Comparison of ENCODE assay signal across 11 cellular contexts in genomic region chr6:109082178-109082577, GRCh38. TPM values are rescaled to one million over a fixed set of nuclear protein-coding genes. Genes with fewer than 3 reads are reported as not detected.
DNase-seq lines count a peak whose midpoint lies in the region; ATAC-seq and TF ChIP-seq lines count a peak whose summit lies in the region.
"Had no signal": no experiment of that assay in that cellular context is flagged by ENCODE, and none has a peak within 500 bp of the region (broad histone marks: within the 10 kb centered on the region; RNA-seq: fewer than 3 reads in every experiment).

No MANE protein-coding gene starts in this region.

- peaks cover 2% of the 10 kb centered on the region in 2 donors for H3K4me1 Mint-ChIP-seq in natural killer cell
- peaks cover under 1% of the 10 kb centered on the region for H3K4me1 Mint-ChIP-seq in activated CD8-positive, alpha-beta memory T cell treated with anti-CD3 and anti-CD28 coated beads, Interleukin-2, amount 10 ng/mL, durations not matched to agents 7 days and 5 days

- CTCF ChIA-PET in activated CD8-positive, alpha-beta memory T cell treated with anti-CD3 and anti-CD28 coated beads, Interleukin-2, amount 10 ng/mL, durations not matched to agents 7 days and 5 days (lab: Charles Lee), result interaction anchor here (0.9 to 1.4 kb wide), 4 partner anchors 9 to 47 kb away, joined by 3 to 6 read pairs (median 4); no protein-coding TSS in a partner anchor

- TF ChIP-seq POLR2A in NB4 (IDR thresholded peaks at IDR 0.05; ENCODE audit: extremely low read depth, insufficient read length), result no peak

- no peak for TF ChIP-seq CTCF in NB4 (IDR thresholded peaks at IDR 0.05; ENCODE audit: low read depth, low read length)
- peak; percentile 17 for TF ChIP-seq CTCF in choroid plexus epithelial cell (conservative IDR thresholded peaks at IDR 0.05; ENCODE audit: low read depth, low read length)
- TF ChIP-seq CTCF in natural killer cell (IDR thresholded peaks at IDR 0.05), result no peak

- no peaks in the 10 kb centered on the region for H3K27me3 Mint-ChIP-seq in natural killer cell (ENCODE audit: low read depth in 2 of 2)
- no peaks in the 10 kb centered on the region for H3K27me3 Mint-ChIP-seq in activated CD8-positive, alpha-beta memory T cell treated with anti-CD3 and anti-CD28 coated beads, Interleukin-2, amount 10 ng/mL, durations not matched to agents 7 days and 5 days

- peak; percentile 25 for DNase-seq in EL
- DNase-seq in NB4 (ENCODE audit: low read depth), result peak; percentile 55
- peak; percentile 40 for DNase-seq in choroid plexus epithelial cell (ENCODE audit: low read depth)
- no peak for DNase-seq in natural killer cell
- DNase-seq in NCI-H524 (lab: John Stamatoyannopoulos, UW), result no peak
- DNase-seq in hippocampal formation (lab: John Stamatoyannopoulos, UW), result no peak
- DNase-seq in activated CD8-positive, alpha-beta memory T cell treated with anti-CD3 and anti-CD28 coated beads, Interleukin-2, amount 10 ng/mL, durations not matched to agents 7 days and 5 days, result no peak
- no peak for DNase-seq in substantia nigra (lab: John Stamatoyannopoulos, UW)
- DNase-seq: activated CD8-positive, alpha-beta memory T cell treated with anti-CD3 and anti-CD28 coated beads for 24 hours; central memory CD4-positive, alpha-beta T cell had no signal

- H3K9me3 Mint-ChIP-seq in natural killer cell, result no peaks in the 10 kb centered on the region
- H3K9me3 Mint-ChIP-seq in activated CD8-positive, alpha-beta memory T cell treated with anti-CD3 and anti-CD28 coated beads, Interleukin-2, amount 10 ng/mL, durations not matched to agents 7 days and 5 days (ENCODE audit: low read depth), result no peaks in the 10 kb centered on the region

- peak in 2 of 3 donors; percentile 40 to 48 for ATAC-seq in natural killer cell
- no peak for ATAC-seq in activated CD8-positive, alpha-beta memory T cell treated with anti-CD3 and anti-CD28 coated beads, Interleukin-2, amount 10 ng/mL, durations not matched to agents 7 days and 5 days

- no peak overlapping the region for H3K27ac ChIP-seq in substantia nigra (ENCODE audit: low read depth, low read length, poor library complexity, severe bottlenecking)
- H3K27ac ChIP-seq: RWPE1 had no signal

- H3K36me3 Mint-ChIP-seq in natural killer cell, result no peaks in the 10 kb centered on the region
- peaks cover under 1% of the 10 kb centered on the region for H3K36me3 Mint-ChIP-seq in activated CD8-positive, alpha-beta memory T cell treated with anti-CD3 and anti-CD28 coated beads, Interleukin-2, amount 10 ng/mL, durations not matched to agents 7 days and 5 days

- intact Hi-C loops in natural killer cell (cut with micrococcal nuclease), result no loop called here

- H3K4me3 Mint-ChIP-seq in natural killer cell, result no peak overlapping the region
- no peak overlapping the region for H3K4me3 Mint-ChIP-seq in activated CD8-positive, alpha-beta memory T cell treated with anti-CD3 and anti-CD28 coated beads, Interleukin-2, amount 10 ng/mL, durations not matched to agents 7 days and 5 days

- H3K4me3 ChIP-seq in NB4 (ENCODE audit: low read depth, low read length) (no peak overlapping the region), choroid plexus epithelial cell (ENCODE audit: low read depth, low read length) (no peak overlapping the region)

- no peak overlapping the region for H3K27ac Mint-ChIP-seq in natural killer cell
- H3K27ac Mint-ChIP-seq in activated CD8-positive, alpha-beta memory T cell treated with anti-CD3 and anti-CD28 coated beads, Interleukin-2, amount 10 ng/mL, durations not matched to agents 7 days and 5 days, result no peak overlapping the region

RNA-seq across cellular contexts. Expression of gene SESN1, which starts 12.5 kb away (rescaled TPM):
- total RNA-seq in natural killer cell, result 100 to 1,000 TPM in 1 of 3 donors, 10 to 100 TPM in 2; 52.9 to 106 (median 68.9) TPM
- 10 to 100 TPM; 18.3 to 20.9 TPM for total RNA-seq in activated CD8-positive, alpha-beta memory T cell treated with anti-CD3 and anti-CD28 coated beads, Interleukin-2, amount 10 ng/mL, durations not matched to agents 7 days and 5 days

RNA-seq across cellular contexts. Expression of gene CEP57L1, which starts 13.1 kb away (rescaled TPM):
- 10 to 100 TPM in 1 of 3 donors, 1 to 10 TPM in 2; 8.9 to 12.5 (median 9.2) TPM for total RNA-seq in natural killer cell
- total RNA-seq in activated CD8-positive, alpha-beta memory T cell treated with anti-CD3 and anti-CD28 coated beads, Interleukin-2, amount 10 ng/mL, durations not matched to agents 7 days and 5 days, result 10 to 100 TPM; 23.9 to 25.5 TPM

Comparison
In these comparisons a context has a peak if more than half of its experiments do, and no peak if none do; other contexts are left out.
1. DNase-seq: peak in EL (single experiment), NB4 (single experiment) and choroid plexus epithelial cell (single experiment); none in natural killer cell (single experiment), NCI-H524 (0 of 2), hippocampal formation (0 of 2), activated CD8-positive, alpha-beta memory T cell treated with anti-CD3 and anti-CD28 coated beads, Interleukin-2, amount 10 ng/mL, durations not matched to agents 7 days and 5 days (single experiment) and substantia nigra (0 of 49).